ENCODE assay signal across 23 cellular contexts in the genomic region with DNA sequence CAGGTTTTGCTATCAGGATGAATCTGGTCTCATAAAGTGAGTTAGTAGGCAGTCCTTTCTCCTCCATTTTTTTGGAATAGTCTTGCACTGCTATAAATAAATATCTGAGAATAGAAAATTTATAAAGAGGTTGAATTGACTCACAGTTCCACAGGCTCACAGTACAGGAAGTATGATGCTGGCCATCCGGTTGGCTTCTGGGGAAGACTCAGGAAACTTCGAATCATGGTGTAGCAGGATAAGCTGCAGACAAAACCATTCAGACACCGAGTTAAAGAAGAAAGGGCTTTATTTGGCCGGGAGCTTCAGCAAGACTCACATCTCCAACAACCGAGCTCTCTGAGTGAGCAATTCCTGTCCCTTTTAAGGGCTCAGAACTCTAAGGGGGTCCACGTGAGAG.
"Had no signal": no experiment of that assay in that cellular context is flagged by ENCODE, and none has a peak within 500 bp of the region (broad histone marks: within the 10 kb centered on the region; RNA-seq: fewer than 3 reads in every experiment).

No MANE protein-coding gene starts in this region.

- H3K9me3 ChIP-seq: colonic mucosa, gastrocnemius medialis, lower lobe of right lung had no signal

- DNase-seq: colonic mucosa; cortex of kidney; effector CD8-positive, alpha-beta T cell; effector memory CD8-positive, alpha-beta T cell; endodermal cell; foreskin melanocyte; gastrocnemius medialis; glutamatergic neuron; head of caudate nucleus; heart right ventricle; hippocampal formation; left cardiac atrium; left lung; left ventricle myocardium superior; lower lobe of right lung; mammary epithelial cell; mesendoderm; midbrain; naive thymus-derived CD4-positive, alpha-beta T cell had no signal

- H3K27me3 ChIP-seq: colonic mucosa, esophagus muscularis mucosa, gastrocnemius medialis, heart right ventricle, left lung had no signal

- H3K27ac ChIP-seq: colonic mucosa, esophagus muscularis mucosa, gastrocnemius medialis, heart right ventricle, left lung, lower lobe of right lung had no signal

- H3K36me3 ChIP-seq: colonic mucosa, esophagus muscularis mucosa, gastrocnemius medialis, heart right ventricle, left lung, lower lobe of right lung had no signal

- ATAC-seq: effector memory CD8-positive, alpha-beta T cell; gastrocnemius medialis; heart right ventricle; left cardiac atrium; left lung; left ventricle myocardium superior; lower lobe of right lung; naive thymus-derived CD4-positive, alpha-beta T cell had no signal

- H3K4me1 ChIP-seq: colonic mucosa, esophagus muscularis mucosa, gastrocnemius medialis, heart right ventricle, left lung, lower lobe of right lung had no signal

- FAIRE-seq: endometrium, islet of Langerhans, keratinocyte had no signal

- H3K4me3 ChIP-seq: colonic mucosa, esophagus muscularis mucosa, gastrocnemius medialis, heart right ventricle, left lung, lower lobe of right lung had no signal
